ENCODE assay signal across 20 cellular contexts in the genomic region with DNA sequence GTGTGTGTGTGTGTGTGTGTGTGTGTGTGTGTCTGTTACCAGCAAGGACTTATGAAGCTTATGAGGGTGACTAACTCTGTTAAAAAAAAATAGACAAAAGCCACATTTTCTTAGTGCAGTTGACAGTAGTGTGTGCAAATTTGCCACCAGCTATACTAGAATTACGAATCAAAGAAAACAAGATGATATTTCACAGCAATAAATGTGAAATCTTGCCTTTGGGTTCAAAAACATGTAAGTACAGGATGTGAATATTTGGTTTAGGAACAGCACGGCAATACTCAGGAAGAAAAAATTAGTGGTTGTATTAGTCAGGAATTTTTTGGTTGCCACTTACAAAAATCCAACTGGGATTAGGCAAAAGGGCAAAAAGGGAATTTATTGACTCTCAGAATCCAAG.
"Had no signal": no experiment of that assay in that cellular context is flagged by ENCODE, and none has a peak within 500 bp of the region (broad histone marks: within the 10 kb centered on the region; RNA-seq: fewer than 3 reads in every experiment).

No MANE protein-coding gene starts in this region.

- H3K36me3 Mint-ChIP-seq: activated CD4-positive, alpha-beta memory T cell treated with anti-CD3 and anti-CD28 coated beads for 36 hours; naive thymus-derived CD4-positive, alpha-beta T cell had no signal

- DNase-seq: activated CD4-positive, alpha-beta memory T cell treated with anti-CD3 and anti-CD28 coated beads for 36 hours; activated effector memory CD4-positive, alpha-beta T cell treated with Interleukin-2 at 50 U/mL for 16 hours; activated naive CD4-positive, alpha-beta T cell treated with anti-CD3 and anti-CD28 coated beads, Interleukin-2, amount 50 U/mL, for 16 hours; activated T-cell treated with anti-CD3 and anti-CD28 coated beads, Interleukin-2, amount 50 U/mL, for 4 hours; central memory CD4-positive, alpha-beta T cell; cortex of kidney; effector CD8-positive, alpha-beta T cell; islet precursor cell; mucosa of descending colon; naive thymus-derived CD4-positive, alpha-beta T cell; stimulated activated CD4-positive, alpha-beta T cell treated with anti-CD3 and anti-CD28 coated beads, Interleukin-4, amount 100 ng/mL, for 1 hour; stimulated activated naive CD4-positive, alpha-beta T cell; T-helper 1 cell; T1000; trophoblast cell had no signal

- ATAC-seq: activated T-cell treated with anti-CD3 and anti-CD28 coated beads, Interleukin-2, amount 50 U/mL, for 4 hours; left lobe of liver; mucosa of descending colon; naive thymus-derived CD4-positive, alpha-beta T cell had no signal

- H3K4me1 ChIP-seq: parathyroid adenoma had no signal

- H3K36me3 ChIP-seq: adrenal gland had no signal

- H3K27me3 Mint-ChIP-seq: activated CD4-positive, alpha-beta memory T cell treated with anti-CD3 and anti-CD28 coated beads for 36 hours; naive thymus-derived CD4-positive, alpha-beta T cell had no signal

- H3K4me3 Mint-ChIP-seq: activated CD4-positive, alpha-beta memory T cell treated with anti-CD3 and anti-CD28 coated beads for 36 hours; activated T-cell treated with anti-CD3 and anti-CD28 coated beads, Interleukin-2, amount 50 U/mL, for 4 hours; naive thymus-derived CD4-positive, alpha-beta T cell had no signal

- H3K9me3 Mint-ChIP-seq: activated CD4-positive, alpha-beta memory T cell treated with anti-CD3 and anti-CD28 coated beads for 36 hours; activated T-cell treated with anti-CD3 and anti-CD28 coated beads, Interleukin-2, amount 50 U/mL, for 4 hours had no signal

- H3K9me3 ChIP-seq: adrenal gland, mucosa of descending colon had no signal

- H3K27me3 ChIP-seq: adrenal gland, hepatocyte had no signal

- H2AFZ ChIP-seq: hepatocyte, parathyroid adenoma had no signal

- H3K4me2 ChIP-seq: hepatocyte had no signal

- H3K9ac ChIP-seq: parathyroid adenoma had no signal

- H3K4me3 ChIP-seq: adrenal gland, hepatocyte, mucosa of descending colon had no signal

- H3K27ac Mint-ChIP-seq: activated CD4-positive, alpha-beta memory T cell treated with anti-CD3 and anti-CD28 coated beads for 36 hours; naive thymus-derived CD4-positive, alpha-beta T cell had no signal

- H3K27ac ChIP-seq: adrenal gland, hepatocyte, parathyroid adenoma, VCaP had no signal

- H3K79me2 ChIP-seq: hepatocyte, parathyroid adenoma had no signal
